1 cellular context compared by ENCODE assay signal in genomic region chr5:35016179-35017056, GRCh38.
A peak's percentile ranks its signal among the peaks of the same experiment; 100 is the strongest.
TF ChIP-seq lines count a peak whose summit lies in the region.

No MANE protein-coding gene starts in this region.

TF ChIP-seq in GM12878, 131 proteins besides CTCF, POLR2A, EP300 and RAD21 (continued from another document):
- TF ChIP-seq, protein P1, sequence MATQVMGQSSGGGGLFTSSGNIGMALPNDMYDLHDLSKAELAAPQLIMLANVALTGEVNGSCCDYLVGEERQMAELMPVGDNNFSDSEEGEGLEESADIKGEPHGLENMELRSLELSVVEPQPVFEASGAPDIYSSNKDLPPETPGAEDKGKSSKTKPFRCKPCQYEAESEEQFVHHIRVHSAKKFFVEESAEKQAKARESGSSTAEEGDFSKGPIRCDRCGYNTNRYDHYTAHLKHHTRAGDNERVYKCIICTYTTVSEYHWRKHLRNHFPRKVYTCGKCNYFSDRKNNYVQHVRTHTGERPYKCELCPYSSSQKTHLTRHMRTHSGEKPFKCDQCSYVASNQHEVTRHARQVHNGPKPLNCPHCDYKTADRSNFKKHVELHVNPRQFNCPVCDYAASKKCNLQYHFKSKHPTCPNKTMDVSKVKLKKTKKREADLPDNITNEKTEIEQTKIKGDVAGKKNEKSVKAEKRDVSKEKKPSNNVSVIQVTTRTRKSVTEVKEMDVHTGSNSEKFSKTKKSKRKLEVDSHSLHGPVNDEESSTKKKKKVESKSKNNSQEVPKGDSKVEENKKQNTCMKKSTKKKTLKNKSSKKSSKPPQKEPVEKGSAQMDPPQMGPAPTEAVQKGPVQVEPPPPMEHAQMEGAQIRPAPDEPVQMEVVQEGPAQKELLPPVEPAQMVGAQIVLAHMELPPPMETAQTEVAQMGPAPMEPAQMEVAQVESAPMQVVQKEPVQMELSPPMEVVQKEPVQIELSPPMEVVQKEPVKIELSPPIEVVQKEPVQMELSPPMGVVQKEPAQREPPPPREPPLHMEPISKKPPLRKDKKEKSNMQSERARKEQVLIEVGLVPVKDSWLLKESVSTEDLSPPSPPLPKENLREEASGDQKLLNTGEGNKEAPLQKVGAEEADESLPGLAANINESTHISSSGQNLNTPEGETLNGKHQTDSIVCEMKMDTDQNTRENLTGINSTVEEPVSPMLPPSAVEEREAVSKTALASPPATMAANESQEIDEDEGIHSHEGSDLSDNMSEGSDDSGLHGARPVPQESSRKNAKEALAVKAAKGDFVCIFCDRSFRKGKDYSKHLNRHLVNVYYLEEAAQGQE (IDR thresholded peaks at IDR 0.05; ENCODE audit: low read depth, low read length), result no peak
- TF ChIP-seq TCF12 (IDR thresholded peaks at IDR 0.05; ENCODE audit: low read depth, low read length) (0 out of 2 replicates have a peak, but pooled peaks have one; percentile 37), RCOR1 (conservative IDR thresholded peaks at IDR 0.05; ENCODE audit: low read depth, low read length) (no peak), CEBPB (IDR thresholded peaks at IDR 0.05; ENCODE audit: borderline replicate concordance in 1 of 2, low read depth in 2 of 2, low read length in 2 of 2) (no peak), HDGF (IDR thresholded peaks at IDR 0.05) (no peak), RUNX3 (IDR thresholded peaks at IDR 0.05; ENCODE audit: low read length) (peak; percentile 43; the same call in 1 of the 2 replicates), BRCA1 (IDR thresholded peaks at IDR 0.05; ENCODE audit: low read depth, low read length) (no peak)
- TF ChIP-seq, protein P2, sequence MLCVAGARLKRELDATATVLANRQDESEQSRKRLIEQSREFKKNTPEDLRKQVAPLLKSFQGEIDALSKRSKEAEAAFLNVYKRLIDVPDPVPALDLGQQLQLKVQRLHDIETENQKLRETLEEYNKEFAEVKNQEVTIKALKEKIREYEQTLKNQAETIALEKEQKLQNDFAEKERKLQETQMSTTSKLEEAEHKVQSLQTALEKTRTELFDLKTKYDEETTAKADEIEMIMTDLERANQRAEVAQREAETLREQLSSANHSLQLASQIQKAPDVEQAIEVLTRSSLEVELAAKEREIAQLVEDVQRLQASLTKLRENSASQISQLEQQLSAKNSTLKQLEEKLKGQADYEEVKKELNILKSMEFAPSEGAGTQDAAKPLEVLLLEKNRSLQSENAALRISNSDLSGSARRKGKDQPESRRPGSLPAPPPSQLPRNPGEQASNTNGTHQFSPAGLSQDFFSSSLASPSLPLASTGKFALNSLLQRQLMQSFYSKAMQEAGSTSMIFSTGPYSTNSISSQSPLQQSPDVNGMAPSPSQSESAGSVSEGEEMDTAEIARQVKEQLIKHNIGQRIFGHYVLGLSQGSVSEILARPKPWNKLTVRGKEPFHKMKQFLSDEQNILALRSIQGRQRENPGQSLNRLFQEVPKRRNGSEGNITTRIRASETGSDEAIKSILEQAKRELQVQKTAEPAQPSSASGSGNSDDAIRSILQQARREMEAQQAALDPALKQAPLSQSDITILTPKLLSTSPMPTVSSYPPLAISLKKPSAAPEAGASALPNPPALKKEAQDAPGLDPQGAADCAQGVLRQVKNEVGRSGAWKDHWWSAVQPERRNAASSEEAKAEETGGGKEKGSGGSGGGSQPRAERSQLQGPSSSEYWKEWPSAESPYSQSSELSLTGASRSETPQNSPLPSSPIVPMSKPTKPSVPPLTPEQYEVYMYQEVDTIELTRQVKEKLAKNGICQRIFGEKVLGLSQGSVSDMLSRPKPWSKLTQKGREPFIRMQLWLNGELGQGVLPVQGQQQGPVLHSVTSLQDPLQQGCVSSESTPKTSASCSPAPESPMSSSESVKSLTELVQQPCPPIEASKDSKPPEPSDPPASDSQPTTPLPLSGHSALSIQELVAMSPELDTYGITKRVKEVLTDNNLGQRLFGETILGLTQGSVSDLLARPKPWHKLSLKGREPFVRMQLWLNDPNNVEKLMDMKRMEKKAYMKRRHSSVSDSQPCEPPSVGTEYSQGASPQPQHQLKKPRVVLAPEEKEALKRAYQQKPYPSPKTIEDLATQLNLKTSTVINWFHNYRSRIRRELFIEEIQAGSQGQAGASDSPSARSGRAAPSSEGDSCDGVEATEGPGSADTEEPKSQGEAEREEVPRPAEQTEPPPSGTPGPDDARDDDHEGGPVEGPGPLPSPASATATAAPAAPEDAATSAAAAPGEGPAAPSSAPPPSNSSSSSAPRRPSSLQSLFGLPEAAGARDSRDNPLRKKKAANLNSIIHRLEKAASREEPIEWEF (IDR thresholded peaks at IDR 0.05; ENCODE audit: insufficient replicate concordance, low read depth, low read length), result no peak
